Comparison of ENCODE assay signal across 16 cellular contexts in genomic region chr1:230261918-230262650, GRCh38.
A peak's percentile ranks its signal among the peaks of the same experiment; 100 is the strongest.
DNase-seq lines count a peak whose midpoint lies in the region; ATAC-seq and TF ChIP-seq lines count a peak whose summit lies in the region.
"Had no signal": no experiment of that assay in that cellular context is flagged by ENCODE, and none has a peak within 500 bp of the region (broad histone marks: within the 10 kb centered on the region; RNA-seq: fewer than 3 reads in every experiment).

No MANE protein-coding gene starts in this region.

- H3K27ac Mint-ChIP-seq in activated CD8-positive, alpha-beta memory T cell treated with anti-CD3 and anti-CD28 coated beads, Interleukin-2, amount 10 ng/mL, durations not matched to agents 7 days and 5 days = no peak overlapping the region
- no peak overlapping the region for H3K27ac Mint-ChIP-seq in WTC11
- H3K27ac Mint-ChIP-seq: CD8-positive, alpha-beta memory T cell had no signal

- 91 to 95% (median 94%) methylated on average over 22 of the region's 22 CpGs for WGBS in spleen, 5 donors
- 13 to 19% methylated on average over 22 of the region's 22 CpGs for WGBS in aorta, 2 donors

- H4K20me1 ChIP-seq in Loucy (ENCODE audit: insufficient read depth, low read length, poor library complexity, severe bottlenecking) = no peaks in the 10 kb centered on the region

- intact Hi-C loops in spleen (cut with DNase I; ENCODE audit: low total_unique reads) (no loop called here), aorta (cut with DNase I) (no loop called here)

- DNase-seq in activated CD8-positive, alpha-beta memory T cell treated with anti-CD3 and anti-CD28 coated beads, Interleukin-2, amount 50 U/mL, for 48 hours = peak; percentile 37
- DNase-seq in activated CD8-positive, alpha-beta memory T cell treated with anti-CD3 and anti-CD28 coated beads, Interleukin-2, amount 10 ng/mL, durations not matched to agents 7 days and 5 days = no peak
- DNase-seq in mesenteric fat pad (ENCODE audit: low spot score) = peak; percentile 26
- peak; percentile 35 for DNase-seq in spleen
- DNase-seq in NCI-H2029 (lab: John Stamatoyannopoulos, UW) = no peak
- no peak for DNase-seq in WTC11 (ENCODE audit: low spot score)
- no peak for DNase-seq in aorta
- DNase-seq: CD8-positive, alpha-beta memory T cell; DMS79 treated with DMSO at 0.1 percent for 48 hours; GM23248; HCEC 1CT; IMR-90; NCI-H187; NCI-H2171 treated with DMSO at 0.1 percent for 48 hours; NCI-H510A had no signal

- H3K9me3 ChIP-seq in Loucy (ENCODE audit: insufficient read depth, low read depth, low read length) (no peaks in the 10 kb centered on the region), spleen (no peaks in the 10 kb centered on the region), aorta (ENCODE audit: control insufficient read depth, low read length) (no peaks in the 10 kb centered on the region)

- no peak overlapping the region for H3K27ac ChIP-seq in spleen
- H3K27ac ChIP-seq in aorta (ENCODE audit: low read depth in 1 of 2, low read length in 2 of 2) = no peak overlapping the region
- H3K27ac ChIP-seq: GM23248 had no signal

- CTCF ChIA-PET in activated CD8-positive, alpha-beta memory T cell treated with anti-CD3 and anti-CD28 coated beads, Interleukin-2, amount 10 ng/mL, durations not matched to agents 7 days and 5 days (lab: Charles Lee) = no interaction called here
- CTCF ChIA-PET in WTC11 (lab: Charles Lee) = interaction anchor here (1.3 kb wide), 1 partner anchor 14 kb away, joined by 6 read pairs; no protein-coding TSS in a partner anchor

- no peak for TF ChIP-seq POLR2A in spleen (IDR thresholded peaks at IDR 0.05)

- TF ChIP-seq CTCF in Loucy (conservative IDR thresholded peaks at IDR 0.05; ENCODE audit: low read length) (no peak), spleen (IDR thresholded peaks at IDR 0.05 in 8 of 11, conservative IDR thresholded peaks at IDR 0.05 in 3 of 11) (no peak), WTC11 (IDR thresholded peaks at IDR 0.05) (no peak)

- peaks cover 61% of the 10 kb centered on the region for H3K79me2 ChIP-seq in Loucy (ENCODE audit: insufficient read depth, low read length)

- H3K36me3 ChIP-seq in Loucy (ENCODE audit: insufficient read depth, low read length) (peaks cover 82% of the 10 kb centered on the region), spleen (peaks cover 0 to 85% (median 47%) of the 10 kb centered on the region in 6 donors), aorta (ENCODE audit: control insufficient read depth in 1 of 2, insufficient read depth in 2 of 2, low read length in 1 of 2) (peaks cover 0 to 6% of the 10 kb centered on the region in 2 donors)

- no peaks in the 10 kb centered on the region for H3K27me3 Mint-ChIP-seq in activated CD8-positive, alpha-beta memory T cell treated with anti-CD3 and anti-CD28 coated beads, Interleukin-2, amount 10 ng/mL, durations not matched to agents 7 days and 5 days
- H3K27me3 Mint-ChIP-seq in WTC11 (ENCODE audit: low read depth) = no peaks in the 10 kb centered on the region
- H3K27me3 Mint-ChIP-seq: CD8-positive, alpha-beta memory T cell had no signal

- peak overlapping the region; percentile 87 for H3K9ac ChIP-seq in Loucy (ENCODE audit: low read depth, low read length, poor library complexity, severe bottlenecking)
- H3K9ac ChIP-seq: GM23248 had no signal

- H3K9me3 Mint-ChIP-seq in activated CD8-positive, alpha-beta memory T cell treated with anti-CD3 and anti-CD28 coated beads, Interleukin-2, amount 10 ng/mL, durations not matched to agents 7 days and 5 days (ENCODE audit: low read depth) = no peaks in the 10 kb centered on the region
- H3K9me3 Mint-ChIP-seq in WTC11 = peaks cover 16% of the 10 kb centered on the region
- H3K9me3 Mint-ChIP-seq: CD8-positive, alpha-beta memory T cell had no signal

- no peaks in the 10 kb centered on the region for H3K9me2 ChIP-seq in Loucy (replicated peaks; ENCODE audit: low read depth, low read length)

- peaks cover 60% of the 10 kb centered on the region for H3K4me1 ChIP-seq in Loucy (ENCODE audit: insufficient read depth, low read length, poor library complexity, severe bottlenecking)
- H3K4me1 ChIP-seq in spleen = no peaks in the 10 kb centered on the region
- no peaks in the 10 kb centered on the region for H3K4me1 ChIP-seq in aorta (ENCODE audit: control insufficient read depth in 1 of 2, insufficient read depth in 2 of 2, low read length in 2 of 2)

- peaks cover 10% of the 10 kb centered on the region for H3K36me3 Mint-ChIP-seq in activated CD8-positive, alpha-beta memory T cell treated with anti-CD3 and anti-CD28 coated beads, Interleukin-2, amount 10 ng/mL, durations not matched to agents 7 days and 5 days
- H3K36me3 Mint-ChIP-seq in WTC11 = peaks cover 44% of the 10 kb centered on the region

- H3K4me1 Mint-ChIP-seq in activated CD8-positive, alpha-beta memory T cell treated with anti-CD3 and anti-CD28 coated beads, Interleukin-2, amount 10 ng/mL, durations not matched to agents 7 days and 5 days = no peaks in the 10 kb centered on the region
- no peaks in the 10 kb centered on the region for H3K4me1 Mint-ChIP-seq in WTC11
- H3K4me1 Mint-ChIP-seq: CD8-positive, alpha-beta memory T cell had no signal

- H2AFZ ChIP-seq in Loucy (ENCODE audit: low read length) = no peak overlapping the region
- H2AFZ ChIP-seq: GM23248 had no signal

- peak overlapping the region; percentile 56 for H3K4me2 ChIP-seq in Loucy (ENCODE audit: low read depth, low read length, poor library complexity, severe bottlenecking)

- no peak for ATAC-seq in activated CD8-positive, alpha-beta memory T cell treated with anti-CD3 and anti-CD28 coated beads, Interleukin-2, amount 10 ng/mL, durations not matched to agents 7 days and 5 days
- ATAC-seq in WTC11 (no peak), aorta (ENCODE audit: low FRiP score) (no peak)

- no peak overlapping the region for H3K4me3 Mint-ChIP-seq in activated CD8-positive, alpha-beta memory T cell treated with anti-CD3 and anti-CD28 coated beads, Interleukin-2, amount 10 ng/mL, durations not matched to agents 7 days and 5 days
- H3K4me3 Mint-ChIP-seq in WTC11 = no peak overlapping the region
- H3K4me3 Mint-ChIP-seq: CD8-positive, alpha-beta memory T cell had no signal

- POLR2A ChIA-PET in WTC11 (lab: Charles Lee) = no interaction called here

- no peaks in the 10 kb centered on the region for H3K27me3 ChIP-seq in Loucy (ENCODE audit: insufficient read depth, low read length, poor library complexity, severe bottlenecking)
- H3K27me3 ChIP-seq in spleen (replicated peaks in 1 of 7) = no peaks in the 10 kb centered on the region
- H3K27me3 ChIP-seq in aorta (ENCODE audit: control insufficient read depth in 1 of 2, insufficient read depth in 2 of 2, low read length in 1 of 2) = no peaks in the 10 kb centered on the region

- no peaks in the 10 kb centered on the region for H3F3A ChIP-seq in Loucy (ENCODE audit: low read depth)

- H3K4me3 ChIP-seq in Loucy (ENCODE audit: low read length, poor library complexity, severe bottlenecking) = peak overlapping the region; percentile 30
- H3K4me3 ChIP-seq in spleen = no peak overlapping the region
- H3K4me3 ChIP-seq in aorta (ENCODE audit: low read length in 2 of 2) = no peak overlapping the region
- H3K4me3 ChIP-seq: GM23248 had no signal

TF ChIP-seq in WTC11, 78 proteins besides CTCF, POLR2A, EP300 and RAD21:
- TF ChIP-seq, protein P1, sequence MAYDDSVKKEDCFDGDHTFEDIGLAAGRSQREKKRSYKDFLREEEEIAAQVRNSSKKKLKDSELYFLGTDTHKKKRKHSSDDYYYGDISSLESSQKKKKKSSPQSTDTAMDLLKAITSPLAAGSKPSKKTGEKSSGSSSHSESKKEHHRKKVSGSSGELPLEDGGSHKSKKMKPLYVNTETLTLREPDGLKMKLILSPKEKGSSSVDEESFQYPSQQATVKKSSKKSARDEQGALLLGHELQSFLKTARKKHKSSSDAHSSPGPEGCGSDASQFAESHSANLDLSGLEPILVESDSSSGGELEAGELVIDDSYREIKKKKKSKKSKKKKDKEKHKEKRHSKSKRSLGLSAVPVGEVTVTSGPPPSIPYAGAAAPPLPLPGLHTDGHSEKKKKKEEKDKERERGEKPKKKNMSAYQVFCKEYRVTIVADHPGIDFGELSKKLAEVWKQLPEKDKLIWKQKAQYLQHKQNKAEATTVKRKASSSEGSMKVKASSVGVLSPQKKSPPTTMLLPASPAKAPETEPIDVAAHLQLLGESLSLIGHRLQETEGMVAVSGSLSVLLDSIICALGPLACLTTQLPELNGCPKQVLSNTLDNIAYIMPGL (CRISPR knock-in tag; IDR thresholded peaks at IDR 0.05) = no peak
- TF ChIP-seq TEAD1 (CRISPR knock-in tag; IDR thresholded peaks at IDR 0.05) (no peak), IRF2 (CRISPR knock-in tag; IDR thresholded peaks at IDR 0.05; ENCODE audit: borderline replicate concordance, low read depth) (no peak), NR2C2 (CRISPR knock-in tag; IDR thresholded peaks at IDR 0.05) (no peak)

Comparison
In these comparisons a context has a peak if more than half of its experiments do, and no peak if none do; other contexts are left out.
1. DNase-seq: peak in activated CD8-positive, alpha-beta memory T cell treated with anti-CD3 and anti-CD28 coated beads, Interleukin-2, amount 50 U/mL, for 48 hours (single experiment), mesenteric fat pad (single experiment) and spleen (single experiment); none in activated CD8-positive, alpha-beta memory T cell treated with anti-CD3 and anti-CD28 coated beads, Interleukin-2, amount 10 ng/mL, durations not matched to agents 7 days and 5 days (single experiment), NCI-H2029 (single experiment), WTC11 (single experiment) and aorta (0 of 2).